In genomic region chr17:57406981-57407286, GRCh38 we compare ENCODE assay signal across 2 cellular contexts.
TF ChIP-seq lines count a peak whose summit lies in the region.

No MANE protein-coding gene starts in this region.

TF ChIP-seq in GM23338, 12 proteins besides CTCF, POLR2A, EP300 and RAD21 (continued from another document):
- TF ChIP-seq EZH2 (IDR thresholded peaks at IDR 0.05; ENCODE audit: low read depth, unreplicated experiment) = no peak
- no peak for TF ChIP-seq ZNF114 (CRISPR knock-in tag; IDR thresholded peaks at IDR 0.05)
- TF ChIP-seq, protein P1, sequence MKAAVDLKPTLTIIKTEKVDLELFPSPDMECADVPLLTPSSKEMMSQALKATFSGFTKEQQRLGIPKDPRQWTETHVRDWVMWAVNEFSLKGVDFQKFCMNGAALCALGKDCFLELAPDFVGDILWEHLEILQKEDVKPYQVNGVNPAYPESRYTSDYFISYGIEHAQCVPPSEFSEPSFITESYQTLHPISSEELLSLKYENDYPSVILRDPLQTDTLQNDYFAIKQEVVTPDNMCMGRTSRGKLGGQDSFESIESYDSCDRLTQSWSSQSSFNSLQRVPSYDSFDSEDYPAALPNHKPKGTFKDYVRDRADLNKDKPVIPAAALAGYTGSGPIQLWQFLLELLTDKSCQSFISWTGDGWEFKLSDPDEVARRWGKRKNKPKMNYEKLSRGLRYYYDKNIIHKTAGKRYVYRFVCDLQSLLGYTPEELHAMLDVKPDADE (IDR thresholded peaks at IDR 0.05) = no peak
- no peak for TF ChIP-seq POLR2AphosphoS5 (IDR thresholded peaks at IDR 0.05; ENCODE audit: low read depth)
- no peak for TF ChIP-seq NANOG (IDR thresholded peaks at IDR 0.05; ENCODE audit: borderline replicate concordance)
- no peak for TF ChIP-seq ZNF462 (CRISPR knock-in tag; IDR thresholded peaks at IDR 0.05)

TF ChIP-seq in K562, 482 proteins besides CTCF, POLR2A, EP300 and RAD21 (continued from another document):
- TF ChIP-seq HDAC2 (IDR thresholded peaks at IDR 0.05) (no peak), LCOR (CRISPR knock-in tag; IDR thresholded peaks at IDR 0.05) (no peak), IRF1 (CRISPR knock-in tag; IDR thresholded peaks at IDR 0.05; ENCODE audit: borderline replicate concordance) (no peak), CHD4 (IDR thresholded peaks at IDR 0.05; ENCODE audit: insufficient read depth, insufficient replicate concordance, low read depth, low read length, poor library complexity, severe bottlenecking) (no peak), KAT2B (IDR thresholded peaks at IDR 0.05; ENCODE audit: low read depth, low read length) (no peak), CHCHD3 (CRISPR knock-in tag; IDR thresholded peaks at IDR 0.05) (no peak), ZNF212 (CRISPR knock-in tag; IDR thresholded peaks at IDR 0.05) (no peak), NEUROD1 (IDR thresholded peaks at IDR 0.05; ENCODE audit: borderline replicate concordance, low read depth, low read length, partially characterized antibody) (no peak), RBM25 (IDR thresholded peaks at IDR 0.05; ENCODE audit: low read depth, low read length, severe bottlenecking) (no peak), MEF2A (IDR thresholded peaks at IDR 0.05; ENCODE audit: control insufficient read depth, low read depth, low read length) (no peak), ZBTB5 (IDR thresholded peaks at IDR 0.05) (no peak)
- TF ChIP-seq, protein P2, sequence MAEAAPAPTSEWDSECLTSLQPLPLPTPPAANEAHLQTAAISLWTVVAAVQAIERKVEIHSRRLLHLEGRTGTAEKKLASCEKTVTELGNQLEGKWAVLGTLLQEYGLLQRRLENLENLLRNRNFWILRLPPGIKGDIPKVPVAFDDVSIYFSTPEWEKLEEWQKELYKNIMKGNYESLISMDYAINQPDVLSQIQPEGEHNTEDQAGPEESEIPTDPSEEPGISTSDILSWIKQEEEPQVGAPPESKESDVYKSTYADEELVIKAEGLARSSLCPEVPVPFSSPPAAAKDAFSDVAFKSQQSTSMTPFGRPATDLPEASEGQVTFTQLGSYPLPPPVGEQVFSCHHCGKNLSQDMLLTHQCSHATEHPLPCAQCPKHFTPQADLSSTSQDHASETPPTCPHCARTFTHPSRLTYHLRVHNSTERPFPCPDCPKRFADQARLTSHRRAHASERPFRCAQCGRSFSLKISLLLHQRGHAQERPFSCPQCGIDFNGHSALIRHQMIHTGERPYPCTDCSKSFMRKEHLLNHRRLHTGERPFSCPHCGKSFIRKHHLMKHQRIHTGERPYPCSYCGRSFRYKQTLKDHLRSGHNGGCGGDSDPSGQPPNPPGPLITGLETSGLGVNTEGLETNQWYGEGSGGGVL (CRISPR knock-in tag; IDR thresholded peaks at IDR 0.05) = no peak
- TF ChIP-seq, protein P3, sequence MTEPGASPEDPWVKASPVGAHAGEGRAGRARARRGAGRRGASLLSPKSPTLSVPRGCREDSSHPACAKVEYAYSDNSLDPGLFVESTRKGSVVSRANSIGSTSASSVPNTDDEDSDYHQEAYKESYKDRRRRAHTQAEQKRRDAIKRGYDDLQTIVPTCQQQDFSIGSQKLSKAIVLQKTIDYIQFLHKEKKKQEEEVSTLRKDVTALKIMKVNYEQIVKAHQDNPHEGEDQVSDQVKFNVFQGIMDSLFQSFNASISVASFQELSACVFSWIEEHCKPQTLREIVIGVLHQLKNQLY (CRISPR knock-in tag; conservative IDR thresholded peaks at IDR 0.05) = no peak
- TF ChIP-seq, protein P4, sequence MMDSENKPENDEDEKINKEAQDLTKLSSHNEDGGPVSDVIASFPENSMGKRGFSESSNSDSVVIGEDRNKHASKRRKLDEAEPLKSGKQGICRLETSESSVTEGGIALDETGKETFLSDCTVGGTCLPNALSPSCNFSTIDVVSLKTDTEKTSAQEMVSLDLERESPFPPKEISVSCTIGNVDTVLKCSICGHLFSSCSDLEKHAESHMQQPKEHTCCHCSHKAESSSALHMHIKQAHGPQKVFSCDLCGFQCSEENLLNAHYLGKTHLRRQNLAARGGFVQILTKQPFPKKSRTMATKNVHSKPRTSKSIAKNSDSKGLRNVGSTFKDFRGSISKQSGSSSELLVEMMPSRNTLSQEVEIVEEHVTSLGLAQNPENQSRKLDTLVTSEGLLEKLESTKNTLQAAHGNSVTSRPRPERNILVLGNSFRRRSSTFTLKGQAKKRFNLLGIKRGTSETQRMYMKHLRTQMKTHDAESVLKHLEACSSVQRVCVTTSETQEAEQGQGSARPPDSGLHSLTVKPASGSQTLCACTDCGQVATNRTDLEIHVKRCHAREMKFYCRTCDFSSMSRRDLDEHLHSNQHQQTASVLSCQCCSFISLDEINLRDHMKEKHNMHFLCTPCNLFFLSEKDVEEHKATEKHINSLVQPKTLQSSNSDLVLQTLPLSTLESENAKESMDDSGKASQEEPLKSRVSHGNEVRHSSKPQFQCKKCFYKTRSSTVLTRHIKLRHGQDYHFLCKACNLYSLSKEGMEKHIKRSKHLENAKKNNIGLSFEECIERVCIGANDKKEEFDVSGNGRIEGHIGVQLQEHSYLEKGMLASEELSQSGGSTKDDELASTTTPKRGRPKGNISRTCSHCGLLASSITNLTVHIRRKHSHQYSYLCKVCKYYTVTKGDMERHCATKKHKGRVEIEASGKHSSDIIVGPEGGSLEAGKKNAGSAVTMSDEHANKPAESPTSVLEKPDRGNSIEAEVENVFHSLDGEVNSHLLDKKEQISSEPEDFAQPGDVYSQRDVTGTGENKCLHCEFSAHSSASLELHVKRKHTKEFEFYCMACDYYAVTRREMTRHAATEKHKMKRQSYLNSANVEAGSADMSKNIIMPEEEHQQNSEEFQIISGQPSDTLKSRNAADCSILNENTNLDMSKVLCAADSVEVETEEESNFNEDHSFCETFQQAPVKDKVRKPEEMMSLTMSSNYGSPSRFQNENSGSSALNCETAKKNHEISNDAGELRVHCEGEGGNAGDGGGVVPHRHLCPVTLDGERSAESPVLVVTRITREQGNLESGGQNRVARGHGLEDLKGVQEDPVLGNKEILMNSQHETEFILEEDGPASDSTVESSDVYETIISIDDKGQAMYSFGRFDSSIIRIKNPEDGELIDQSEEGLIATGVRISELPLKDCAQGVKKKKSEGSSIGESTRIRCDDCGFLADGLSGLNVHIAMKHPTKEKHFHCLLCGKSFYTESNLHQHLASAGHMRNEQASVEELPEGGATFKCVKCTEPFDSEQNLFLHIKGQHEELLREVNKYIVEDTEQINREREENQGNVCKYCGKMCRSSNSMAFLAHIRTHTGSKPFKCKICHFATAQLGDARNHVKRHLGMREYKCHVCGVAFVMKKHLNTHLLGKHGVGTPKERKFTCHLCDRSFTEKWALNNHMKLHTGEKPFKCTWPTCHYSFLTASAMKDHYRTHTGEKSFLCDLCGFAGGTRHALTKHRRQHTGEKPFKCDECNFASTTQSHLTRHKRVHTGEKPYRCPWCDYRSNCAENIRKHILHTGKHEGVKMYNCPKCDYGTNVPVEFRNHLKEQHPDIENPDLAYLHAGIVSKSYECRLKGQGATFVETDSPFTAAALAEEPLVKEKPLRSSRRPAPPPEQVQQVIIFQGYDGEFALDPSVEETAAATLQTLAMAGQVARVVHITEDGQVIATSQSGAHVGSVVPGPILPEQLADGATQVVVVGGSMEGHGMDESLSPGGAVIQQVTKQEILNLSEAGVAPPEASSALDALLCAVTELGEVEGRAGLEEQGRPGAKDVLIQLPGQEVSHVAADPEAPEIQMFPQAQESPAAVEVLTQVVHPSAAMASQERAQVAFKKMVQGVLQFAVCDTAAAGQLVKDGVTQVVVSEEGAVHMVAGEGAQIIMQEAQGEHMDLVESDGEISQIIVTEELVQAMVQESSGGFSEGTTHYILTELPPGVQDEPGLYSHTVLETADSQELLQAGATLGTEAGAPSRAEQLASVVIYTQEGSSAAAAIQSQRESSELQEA (IDR thresholded peaks at IDR 0.05; ENCODE audit: low read depth) = no peak
